ENCODE assay signal across 8 cellular contexts in the genomic region with DNA sequence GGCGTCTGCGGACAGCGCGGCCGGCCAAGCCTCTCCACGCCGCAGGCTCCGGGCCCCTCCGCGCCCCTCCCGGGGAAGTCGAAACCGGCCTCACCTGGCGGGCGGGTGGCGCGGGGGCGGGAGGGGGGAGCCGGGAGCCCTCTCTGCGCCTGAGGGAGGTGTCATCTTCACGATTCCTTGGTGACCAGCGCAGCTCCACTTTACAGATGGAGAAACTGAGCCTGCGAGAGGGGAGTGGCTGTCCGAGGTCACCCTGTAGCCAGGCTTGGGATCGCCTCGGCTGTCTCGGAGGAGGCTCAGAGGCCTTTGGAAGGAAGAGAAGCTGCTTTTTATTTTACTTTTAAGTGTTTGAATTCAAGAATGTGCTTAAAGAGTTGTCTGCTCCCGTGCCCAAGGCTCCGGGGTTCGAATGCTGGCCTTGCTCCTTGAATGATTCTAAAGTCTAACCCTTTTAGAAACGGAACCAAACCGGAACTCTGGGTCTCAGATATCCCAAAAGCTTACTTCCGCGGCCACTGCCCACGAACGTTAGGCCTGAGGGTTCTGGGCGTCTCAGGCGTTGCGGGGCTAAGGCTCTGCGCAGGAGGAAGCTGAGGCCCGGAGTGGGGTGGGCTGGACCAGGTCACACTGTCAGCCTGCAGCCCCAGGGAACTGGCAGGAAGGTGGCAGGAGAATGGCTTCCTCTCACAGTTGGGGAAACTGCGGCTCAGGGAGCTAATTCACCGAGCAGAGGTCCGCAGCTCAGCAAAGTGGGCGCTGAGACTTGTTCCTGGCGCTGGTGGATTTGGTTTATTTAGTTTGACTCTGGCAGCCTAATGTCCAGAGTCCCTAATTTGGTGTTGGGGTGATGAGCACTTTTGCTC.
DNase-seq lines count a peak whose midpoint lies in the region; ATAC-seq, FAIRE-seq and TF ChIP-seq lines count a peak whose summit lies in the region.

No MANE protein-coding gene starts in this region.

- H3K4me3 ChIP-seq in iPS-11a (ENCODE audit: low read depth, low read length): peak overlapping the region; percentile 37

- FAIRE-seq in RCC 7860 (lab: Jason Lieb, UNC): no peak

- peak; percentile 56 for DNase-seq in activated T-cell treated with anti-CD3 and anti-CD28 coated beads, Interleukin-2, amount 50 U/mL, for 1 hour
- peak; percentile 49 for DNase-seq in stimulated activated naive CD8-positive, alpha-beta T cell treated with anti-CD3 and anti-CD28 coated beads, Interleukin-15, Interleukin-2, amounts not matched to agents 100 U/mL and 50 U/mL, for 24 hours
- DNase-seq in RCC 7860 (ENCODE audit: low spot score): no peak
- DNase-seq in GM19240 (ENCODE audit: insufficient read length, low spot score): no peak
- DNase-seq in EL: no peak

- TF ChIP-seq POLR2A in GM10847 (IDR thresholded peaks at IDR 0.05; ENCODE audit: extremely low read depth, insufficient read length): peak; percentile 10

- ATAC-seq in HG03196 (IDR thresholded peaks at IDR 0.05; ENCODE audit: unreplicated experiment): peak; percentile 8
- ATAC-seq in stimulated activated naive CD8-positive, alpha-beta T cell treated with anti-CD3 and anti-CD28 coated beads, Interleukin-15, Interleukin-2, amounts not matched to agents 100 U/mL and 50 U/mL, for 24 hours: no peak

Comparison
In these comparisons a context has a peak if more than half of its experiments do, and no peak if none do; other contexts are left out.
1. DNase-seq: peak in activated T-cell treated with anti-CD3 and anti-CD28 coated beads, Interleukin-2, amount 50 U/mL, for 1 hour (single experiment) and stimulated activated naive CD8-positive, alpha-beta T cell treated with anti-CD3 and anti-CD28 coated beads, Interleukin-15, Interleukin-2, amounts not matched to agents 100 U/mL and 50 U/mL, for 24 hours (single experiment); none in RCC 7860 (single experiment), GM19240 (single experiment) and EL (single experiment).